In the genomic region with DNA sequence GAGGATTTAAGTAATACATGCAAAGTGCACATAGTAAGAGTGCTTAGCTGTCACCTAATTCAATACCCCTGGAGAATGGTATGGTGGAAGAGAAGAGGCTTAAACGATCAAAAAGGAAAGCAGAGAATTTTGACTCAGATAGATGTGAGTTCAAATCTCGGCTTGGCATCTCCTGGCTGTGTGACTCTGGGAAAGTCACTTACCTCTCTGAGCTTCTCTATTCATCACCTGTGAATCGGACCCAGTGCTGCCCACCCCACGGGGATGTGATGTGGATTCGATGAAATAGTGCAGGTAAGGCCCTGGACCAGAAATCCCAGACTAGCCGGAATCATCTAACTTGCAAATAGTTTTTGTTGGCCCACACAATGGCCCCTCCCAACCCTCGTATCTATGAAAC, we compare ENCODE assay signal across 1 cellular context.
TF ChIP-seq lines count a peak whose summit lies in the region.

No MANE protein-coding gene starts in this region.

TF ChIP-seq in GM23338, 12 proteins besides CTCF, POLR2A, EP300 and RAD21 (continued from another document):
- TF ChIP-seq POLR2AphosphoS5 (IDR thresholded peaks at IDR 0.05; ENCODE audit: low read depth): no peak
- TF ChIP-seq, protein P1, sequence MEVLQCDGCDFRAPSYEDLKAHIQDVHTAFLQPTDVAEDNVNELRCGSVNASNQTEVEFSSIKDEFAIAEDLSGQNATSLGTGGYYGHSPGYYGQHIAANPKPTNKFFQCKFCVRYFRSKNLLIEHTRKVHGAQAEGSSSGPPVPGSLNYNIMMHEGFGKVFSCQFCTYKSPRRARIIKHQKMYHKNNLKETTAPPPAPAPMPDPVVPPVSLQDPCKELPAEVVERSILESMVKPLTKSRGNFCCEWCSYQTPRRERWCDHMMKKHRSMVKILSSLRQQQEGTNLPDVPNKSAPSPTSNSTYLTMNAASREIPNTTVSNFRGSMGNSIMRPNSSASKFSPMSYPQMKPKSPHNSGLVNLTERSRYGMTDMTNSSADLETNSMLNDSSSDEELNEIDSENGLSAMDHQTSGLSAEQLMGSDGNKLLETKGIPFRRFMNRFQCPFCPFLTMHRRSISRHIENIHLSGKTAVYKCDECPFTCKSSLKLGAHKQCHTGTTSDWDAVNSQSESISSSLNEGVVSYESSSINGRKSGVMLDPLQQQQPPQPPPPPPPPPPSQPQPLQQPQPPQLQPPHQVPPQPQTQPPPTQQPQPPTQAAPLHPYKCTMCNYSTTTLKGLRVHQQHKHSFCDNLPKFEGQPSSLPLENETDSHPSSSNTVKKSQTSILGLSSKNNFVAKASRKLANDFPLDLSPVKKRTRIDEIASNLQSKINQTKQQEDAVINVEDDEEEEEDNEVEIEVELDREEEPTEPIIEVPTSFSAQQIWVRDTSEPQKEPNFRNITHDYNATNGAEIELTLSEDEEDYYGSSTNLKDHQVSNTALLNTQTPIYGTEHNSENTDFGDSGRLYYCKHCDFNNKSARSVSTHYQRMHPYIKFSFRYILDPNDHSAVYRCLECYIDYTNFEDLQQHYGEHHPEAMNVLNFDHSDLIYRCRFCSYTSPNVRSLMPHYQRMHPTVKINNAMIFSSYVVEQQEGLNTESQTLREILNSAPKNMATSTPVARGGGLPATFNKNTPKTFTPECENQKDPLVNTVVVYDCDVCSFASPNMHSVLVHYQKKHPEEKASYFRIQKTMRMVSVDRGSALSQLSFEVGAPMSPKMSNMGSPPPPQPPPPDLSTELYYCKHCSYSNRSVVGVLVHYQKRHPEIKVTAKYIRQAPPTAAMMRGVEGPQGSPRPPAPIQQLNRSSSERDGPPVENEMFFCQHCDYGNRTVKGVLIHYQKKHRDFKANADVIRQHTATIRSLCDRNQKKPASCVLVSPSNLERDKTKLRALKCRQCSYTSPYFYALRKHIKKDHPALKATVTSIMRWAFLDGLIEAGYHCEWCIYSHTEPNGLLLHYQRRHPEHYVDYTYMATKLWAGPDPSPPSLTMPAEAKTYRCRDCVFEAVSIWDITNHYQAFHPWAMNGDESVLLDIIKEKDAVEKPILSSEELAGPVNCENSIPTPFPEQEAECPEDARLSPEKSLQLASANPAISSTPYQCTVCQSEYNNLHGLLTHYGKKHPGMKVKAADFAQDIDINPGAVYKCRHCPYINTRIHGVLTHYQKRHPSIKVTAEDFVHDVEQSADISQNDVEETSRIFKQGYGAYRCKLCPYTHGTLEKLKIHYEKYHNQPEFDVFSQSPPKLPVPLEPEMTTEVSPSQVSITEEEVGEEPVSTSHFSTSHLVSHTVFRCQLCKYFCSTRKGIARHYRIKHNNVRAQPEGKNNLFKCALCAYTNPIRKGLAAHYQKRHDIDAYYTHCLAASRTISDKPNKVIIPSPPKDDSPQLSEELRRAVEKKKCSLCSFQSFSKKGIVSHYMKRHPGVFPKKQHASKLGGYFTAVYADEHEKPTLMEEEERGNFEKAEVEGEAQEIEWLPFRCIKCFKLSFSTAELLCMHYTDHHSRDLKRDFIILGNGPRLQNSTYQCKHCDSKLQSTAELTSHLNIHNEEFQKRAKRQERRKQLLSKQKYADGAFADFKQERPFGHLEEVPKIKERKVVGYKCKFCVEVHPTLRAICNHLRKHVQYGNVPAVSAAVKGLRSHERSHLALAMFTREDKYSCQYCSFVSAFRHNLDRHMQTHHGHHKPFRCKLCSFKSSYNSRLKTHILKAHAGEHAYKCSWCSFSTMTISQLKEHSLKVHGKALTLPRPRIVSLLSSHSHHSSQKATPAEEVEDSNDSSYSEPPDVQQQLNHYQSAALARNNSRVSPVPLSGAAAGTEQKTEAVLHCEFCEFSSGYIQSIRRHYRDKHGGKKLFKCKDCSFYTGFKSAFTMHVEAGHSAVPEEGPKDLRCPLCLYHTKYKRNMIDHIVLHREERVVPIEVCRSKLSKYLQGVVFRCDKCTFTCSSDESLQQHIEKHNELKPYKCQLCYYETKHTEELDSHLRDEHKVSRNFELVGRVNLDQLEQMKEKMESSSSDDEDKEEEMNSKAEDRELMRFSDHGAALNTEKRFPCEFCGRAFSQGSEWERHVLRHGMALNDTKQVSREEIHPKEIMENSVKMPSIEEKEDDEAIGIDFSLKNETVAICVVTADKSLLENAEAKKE (CRISPR knock-in tag; IDR thresholded peaks at IDR 0.05): no peak
- TF ChIP-seq, protein P2, sequence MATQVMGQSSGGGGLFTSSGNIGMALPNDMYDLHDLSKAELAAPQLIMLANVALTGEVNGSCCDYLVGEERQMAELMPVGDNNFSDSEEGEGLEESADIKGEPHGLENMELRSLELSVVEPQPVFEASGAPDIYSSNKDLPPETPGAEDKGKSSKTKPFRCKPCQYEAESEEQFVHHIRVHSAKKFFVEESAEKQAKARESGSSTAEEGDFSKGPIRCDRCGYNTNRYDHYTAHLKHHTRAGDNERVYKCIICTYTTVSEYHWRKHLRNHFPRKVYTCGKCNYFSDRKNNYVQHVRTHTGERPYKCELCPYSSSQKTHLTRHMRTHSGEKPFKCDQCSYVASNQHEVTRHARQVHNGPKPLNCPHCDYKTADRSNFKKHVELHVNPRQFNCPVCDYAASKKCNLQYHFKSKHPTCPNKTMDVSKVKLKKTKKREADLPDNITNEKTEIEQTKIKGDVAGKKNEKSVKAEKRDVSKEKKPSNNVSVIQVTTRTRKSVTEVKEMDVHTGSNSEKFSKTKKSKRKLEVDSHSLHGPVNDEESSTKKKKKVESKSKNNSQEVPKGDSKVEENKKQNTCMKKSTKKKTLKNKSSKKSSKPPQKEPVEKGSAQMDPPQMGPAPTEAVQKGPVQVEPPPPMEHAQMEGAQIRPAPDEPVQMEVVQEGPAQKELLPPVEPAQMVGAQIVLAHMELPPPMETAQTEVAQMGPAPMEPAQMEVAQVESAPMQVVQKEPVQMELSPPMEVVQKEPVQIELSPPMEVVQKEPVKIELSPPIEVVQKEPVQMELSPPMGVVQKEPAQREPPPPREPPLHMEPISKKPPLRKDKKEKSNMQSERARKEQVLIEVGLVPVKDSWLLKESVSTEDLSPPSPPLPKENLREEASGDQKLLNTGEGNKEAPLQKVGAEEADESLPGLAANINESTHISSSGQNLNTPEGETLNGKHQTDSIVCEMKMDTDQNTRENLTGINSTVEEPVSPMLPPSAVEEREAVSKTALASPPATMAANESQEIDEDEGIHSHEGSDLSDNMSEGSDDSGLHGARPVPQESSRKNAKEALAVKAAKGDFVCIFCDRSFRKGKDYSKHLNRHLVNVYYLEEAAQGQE (IDR thresholded peaks at IDR 0.05; ENCODE audit: unreplicated experiment): no peak
- no peak for TF ChIP-seq CREB1 (CRISPR knock-in tag; IDR thresholded peaks at IDR 0.05; ENCODE audit: low read depth)
- TF ChIP-seq, protein P3, sequence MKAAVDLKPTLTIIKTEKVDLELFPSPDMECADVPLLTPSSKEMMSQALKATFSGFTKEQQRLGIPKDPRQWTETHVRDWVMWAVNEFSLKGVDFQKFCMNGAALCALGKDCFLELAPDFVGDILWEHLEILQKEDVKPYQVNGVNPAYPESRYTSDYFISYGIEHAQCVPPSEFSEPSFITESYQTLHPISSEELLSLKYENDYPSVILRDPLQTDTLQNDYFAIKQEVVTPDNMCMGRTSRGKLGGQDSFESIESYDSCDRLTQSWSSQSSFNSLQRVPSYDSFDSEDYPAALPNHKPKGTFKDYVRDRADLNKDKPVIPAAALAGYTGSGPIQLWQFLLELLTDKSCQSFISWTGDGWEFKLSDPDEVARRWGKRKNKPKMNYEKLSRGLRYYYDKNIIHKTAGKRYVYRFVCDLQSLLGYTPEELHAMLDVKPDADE (IDR thresholded peaks at IDR 0.05): no peak
- TF ChIP-seq JUNB (IDR thresholded peaks at IDR 0.05; ENCODE audit: unreplicated experiment): no peak
- TF ChIP-seq NANOG (IDR thresholded peaks at IDR 0.05; ENCODE audit: borderline replicate concordance): no peak
- TF ChIP-seq EZH2 (IDR thresholded peaks at IDR 0.05; ENCODE audit: low read depth, unreplicated experiment): no peak
- TF ChIP-seq EZH2phosphoT487 (IDR thresholded peaks at IDR 0.05; ENCODE audit: unreplicated experiment): no peak
- no peak for TF ChIP-seq ZNF331 (CRISPR knock-in tag; IDR thresholded peaks at IDR 0.05; ENCODE audit: low read depth)
- TF ChIP-seq STAT1 (IDR thresholded peaks at IDR 0.05; ENCODE audit: unreplicated experiment): no peak
